15 cellular contexts compared by ENCODE assay signal in the genomic region with DNA sequence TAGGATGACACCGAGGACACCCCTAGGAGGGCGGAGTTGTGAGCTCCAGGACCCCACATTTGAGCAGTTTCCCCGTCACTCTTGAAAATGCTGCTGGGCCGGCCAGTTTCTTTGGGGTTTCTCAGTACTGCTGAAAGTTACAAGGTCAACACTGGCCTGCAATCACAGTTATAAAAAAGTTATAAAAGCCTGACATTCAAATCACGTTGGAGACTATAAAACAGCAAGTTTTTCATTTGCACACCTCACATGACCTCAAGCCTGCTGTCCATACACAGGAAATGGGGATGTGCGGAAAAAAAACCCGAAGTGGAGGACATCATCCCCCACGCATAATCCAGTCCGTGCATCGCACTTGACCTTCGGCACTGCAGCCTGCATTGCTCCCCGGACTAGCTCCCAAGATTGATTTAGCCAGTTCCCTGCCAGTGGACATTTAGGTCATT. TPM values are rescaled to one million over a fixed set of nuclear protein-coding genes. Genes with fewer than 3 reads are reported as not detected.
DNase-seq lines count a peak whose midpoint lies in the region; FAIRE-seq and TF ChIP-seq lines count a peak whose summit lies in the region.
"Had no signal": no experiment of that assay in that cellular context is flagged by ENCODE, and none has a peak within 500 bp of the region (broad histone marks: within the 10 kb centered on the region; RNA-seq: fewer than 3 reads in every experiment).

No MANE protein-coding gene starts in this region.

- no peak overlapping the region for H3K23ac ChIP-seq in trophoblast cell (ENCODE audit: low read length)

- H3K4me3 ChIP-seq in BLaER1 treated with 17β-estradiol and CSF1 and Interleukin-3, amounts not matched to agents 10 nM and 100 nM, result 0 out of 20 replicates have a peak overlapping the region, but pooled peaks of 1 of the 10 experiments have one; percentile 2
- H3K4me3 ChIP-seq in kidney (ENCODE audit: low read length in 2 of 2) (peak overlapping the region in 1 of 2 donors; percentile 23), trophoblast cell (ENCODE audit: low read depth, low read length) (no peak overlapping the region)
- H3K4me3 ChIP-seq: PC-9 had no signal

- no peak for TF ChIP-seq CTCF in kidney (IDR thresholded peaks at IDR 0.05; ENCODE audit: borderline replicate concordance, extremely low read depth, insufficient read depth)

- H3K36me3 ChIP-seq in BLaER1 treated with 17β-estradiol and CSF1 and Interleukin-3, amounts not matched to agents 10 nM and 100 nM, result peaks cover 0 to 75% (median 43%) of the 10 kb centered on the region in 11 experiments; a peak in 18 of 22 replicates
- H3K36me3 ChIP-seq in kidney (ENCODE audit: control insufficient read depth in 1 of 2, insufficient read depth in 2 of 2, low read length in 2 of 2) (no peaks in the 10 kb centered on the region), trophoblast cell (ENCODE audit: control insufficient read depth in 1 of 2, insufficient read depth in 2 of 2, low read length in 2 of 2) (no peaks in the 10 kb centered on the region)

- H3K18ac ChIP-seq in trophoblast cell (ENCODE audit: low read length), result peak overlapping the region; percentile 88

- WGBS in trophoblast cell (ENCODE audit: extremely low coverage, insufficient coverage, insufficient read length), result no CpG with 5 or more reads among the region's 12 CpGs

- no peak overlapping the region for H2BK5ac ChIP-seq in trophoblast cell (ENCODE audit: low read depth, low read length, poor library complexity)

- peaks cover 4% of the 10 kb centered on the region for H3K79me1 ChIP-seq in trophoblast cell (ENCODE audit: low read length)

- H3K4me2 ChIP-seq in BLaER1 treated with 17β-estradiol and CSF1 and Interleukin-3, amounts not matched to agents 10 nM and 100 nM, result peak overlapping the region; percentile 63 to 100 (median 80)
- no peak overlapping the region for H3K4me2 ChIP-seq in trophoblast cell (ENCODE audit: low read length)
- H3K4me2 ChIP-seq: PC-9 had no signal

- peak overlapping the region; percentile 32 to 74 (median 62); a peak in 19 of 22 replicates for H3K9ac ChIP-seq in BLaER1 treated with 17β-estradiol and CSF1 and Interleukin-3, amounts not matched to agents 10 nM and 100 nM
- H3K9ac ChIP-seq in kidney (ENCODE audit: low read length in 2 of 2) (peak overlapping the region in 1 of 2 donors; percentile 60), trophoblast cell (ENCODE audit: low read length) (no peak overlapping the region)

- H4K8ac ChIP-seq in trophoblast cell (ENCODE audit: low read depth, low read length), result no peak overlapping the region

- H3K27me3 Mint-ChIP-seq in activated T-helper 1 cell treated with anti-CD3 and anti-CD28 coated beads, Interleukin-12 subunit alpha, Interleukin-12 subunit beta, Interleukin-2, Interleukin-4 antibody, amounts not matched to agents 30 ng/mL and 10 ng/mL and 1 ng/mL, durations not matched to agents 14 hours and 24 hours and 36 hours (ENCODE audit: insufficient read depth), result no peaks in the 10 kb centered on the region
- H3K27me3 Mint-ChIP-seq: activated naive CD8-positive, alpha-beta T cell had no signal

- DNase-seq in activated T-helper 1 cell treated with anti-CD3 and anti-CD28 coated beads, Interleukin-12 subunit alpha, Interleukin-12 subunit beta, Interleukin-2, Interleukin-4 antibody, amounts not matched to agents 30 ng/mL and 10 ng/mL and 1 ng/mL, durations not matched to agents 14 hours and 24 hours and 36 hours (ENCODE audit: low spot score), result no peak
- DNase-seq in kidney, result no peak
- DNase-seq in trophoblast cell, result no peak
- DNase-seq in DMS 273 treated with DMSO at 0.1 percent for 48 hours (lab: John Stamatoyannopoulos, UW), result no peak
- DNase-seq in activated CD4-positive, CD25-positive, alpha-beta regulatory T cell treated with anti-CD3 and anti-CD28 coated beads, Interleukin-2, amount 50 U/mL, for 72 hours, result no peak
- no peak for DNase-seq in NCI-H748 (lab: John Stamatoyannopoulos, UW; ENCODE audit: unreplicated experiment)
- no peak for DNase-seq in DMS153 (lab: John Stamatoyannopoulos, UW)
- DNase-seq: central memory CD4-positive, alpha-beta T cell; NCI-H1436 treated with DMSO at 0.1 percent for 48 hours; NCI-H446 treated with DMSO at 0.1 percent for 48 hours had no signal

- peak overlapping the region; percentile 78 for H3K4ac ChIP-seq in trophoblast cell (ENCODE audit: low read depth, low read length)

- H3K27me3 ChIP-seq in BLaER1 treated with 17β-estradiol and CSF1 and Interleukin-3, amounts not matched to agents 10 nM and 100 nM, result no peaks in the 10 kb centered on the region
- H3K27me3 ChIP-seq in trophoblast cell (ENCODE audit: insufficient read depth, low read length), result no peaks in the 10 kb centered on the region

- intact Hi-C loops in activated T-helper 1 cell treated with anti-CD3 and anti-CD28 coated beads, Interleukin-12 subunit alpha, Interleukin-12 subunit beta, Interleukin-2, Interleukin-4 antibody, amounts not matched to agents 30 ng/mL and 10 ng/mL and 1 ng/mL, durations not matched to agents 14 hours and 24 hours and 36 hours (cut with micrococcal nuclease), result no loop called here
- intact Hi-C loops in kidney (cut with DNase I), result no loop called here

- H3K4me1 Mint-ChIP-seq in activated T-helper 1 cell treated with anti-CD3 and anti-CD28 coated beads, Interleukin-12 subunit alpha, Interleukin-12 subunit beta, Interleukin-2, Interleukin-4 antibody, amounts not matched to agents 30 ng/mL and 10 ng/mL and 1 ng/mL, durations not matched to agents 14 hours and 24 hours and 36 hours (ENCODE audit: low read depth), result peaks cover 41% of the 10 kb centered on the region

- peaks cover 0 to 15% (median 13%) of the 10 kb centered on the region in 11 experiments; a peak in 16 of 22 replicates for H3K9me3 ChIP-seq in BLaER1 treated with 17β-estradiol and CSF1 and Interleukin-3, amounts not matched to agents 10 nM and 100 nM (replicated peaks in 1 of 11)
- H3K9me3 ChIP-seq in kidney (ENCODE audit: control insufficient read depth in 1 of 2, low read length in 2 of 2) (no peaks in the 10 kb centered on the region), trophoblast cell (ENCODE audit: insufficient read depth, low read depth, low read length) (peaks cover 4% of the 10 kb centered on the region)

- H3K27ac ChIP-seq in BLaER1 treated with 17β-estradiol and CSF1 and Interleukin-3, amounts not matched to agents 10 nM and 100 nM, result peak overlapping the region; percentile 12 to 98 (median 68); a peak in 20 of 22 replicates
- peak overlapping the region; percentile 73 to 95 for H3K27ac ChIP-seq in kidney (ENCODE audit: low read depth in 2 of 2, low read length in 2 of 2)
- H3K27ac ChIP-seq in trophoblast cell (ENCODE audit: low read depth, low read length), result peak overlapping the region; percentile 59
- H3K27ac ChIP-seq: PC-9 had no signal

- peaks cover 72 to 99% (median 87%) of the 10 kb centered on the region in 11 experiments for H4K20me1 ChIP-seq in BLaER1 treated with 17β-estradiol and CSF1 and Interleukin-3, amounts not matched to agents 10 nM and 100 nM

- H3K4me1 ChIP-seq in BLaER1 treated with 17β-estradiol and CSF1 and Interleukin-3, amounts not matched to agents 10 nM and 100 nM, result peaks cover 72 to 100% (median 94%) of the 10 kb centered on the region in 10 experiments
- peaks cover 56 to 57% of the 10 kb centered on the region in 2 donors for H3K4me1 ChIP-seq in kidney (ENCODE audit: control insufficient read depth in 1 of 2, insufficient read depth in 1 of 2, low read depth in 1 of 2, low read length in 2 of 2)
- peaks cover 37 to 40% of the 10 kb centered on the region in 2 experiments for H3K4me1 ChIP-seq in trophoblast cell (ENCODE audit: control insufficient read depth in 1 of 2, insufficient read depth in 2 of 2, low read length in 2 of 2)

- peaks cover 12% of the 10 kb centered on the region for H3K36me3 Mint-ChIP-seq in activated T-helper 1 cell treated with anti-CD3 and anti-CD28 coated beads, Interleukin-12 subunit alpha, Interleukin-12 subunit beta, Interleukin-2, Interleukin-4 antibody, amounts not matched to agents 30 ng/mL and 10 ng/mL and 1 ng/mL, durations not matched to agents 14 hours and 24 hours and 36 hours (ENCODE audit: low read depth)

- no peak overlapping the region for H4K91ac ChIP-seq in trophoblast cell (ENCODE audit: low read depth, low read length)

- peaks cover 3% of the 10 kb centered on the region for H3K9me3 Mint-ChIP-seq in activated T-helper 1 cell treated with anti-CD3 and anti-CD28 coated beads, Interleukin-12 subunit alpha, Interleukin-12 subunit beta, Interleukin-2, Interleukin-4 antibody, amounts not matched to agents 30 ng/mL and 10 ng/mL and 1 ng/mL, durations not matched to agents 14 hours and 24 hours and 36 hours

- H2BK120ac ChIP-seq in trophoblast cell (ENCODE audit: insufficient read depth, low read length, poor library complexity), result peak overlapping the region; percentile 23

- H3K27ac Mint-ChIP-seq in activated T-helper 1 cell treated with anti-CD3 and anti-CD28 coated beads, Interleukin-12 subunit alpha, Interleukin-12 subunit beta, Interleukin-2, Interleukin-4 antibody, amounts not matched to agents 30 ng/mL and 10 ng/mL and 1 ng/mL, durations not matched to agents 14 hours and 24 hours and 36 hours, result peak overlapping the region; percentile 23

- no peak overlapping the region for H3K14ac ChIP-seq in trophoblast cell (ENCODE audit: low read length)

- no peak overlapping the region for H3K4me3 Mint-ChIP-seq in activated T-helper 1 cell treated with anti-CD3 and anti-CD28 coated beads, Interleukin-12 subunit alpha, Interleukin-12 subunit beta, Interleukin-2, Interleukin-4 antibody, amounts not matched to agents 30 ng/mL and 10 ng/mL and 1 ng/mL, durations not matched to agents 14 hours and 24 hours and 36 hours
- H3K4me3 Mint-ChIP-seq: activated naive CD8-positive, alpha-beta T cell had no signal

- peaks cover 22% of the 10 kb centered on the region for H3K79me2 ChIP-seq in trophoblast cell (ENCODE audit: control insufficient read depth, insufficient read depth, low read length, poor library complexity)

- no peak overlapping the region for H2AFZ ChIP-seq in trophoblast cell (ENCODE audit: insufficient read depth, low read length, poor library complexity)
- H2AFZ ChIP-seq: PC-9 had no signal

- H2AK5ac ChIP-seq in trophoblast cell (ENCODE audit: low read length), result no peak overlapping the region

- no peak overlapping the region for H4K12ac ChIP-seq in trophoblast cell (ENCODE audit: low read depth, low read length)

- FAIRE-seq in kidney (lab: Jason Lieb, UNC), result no peak
- FAIRE-seq: endothelial cell of umbilical vein, GM19239 had no signal

- H2BK12ac ChIP-seq in trophoblast cell (ENCODE audit: low read length), result no peak overlapping the region

RNA-seq across cellular contexts. Expression of a gene that starts 27.0 kb away (rescaled TPM):
- 236 and 240 TPM in 2 replicates for total RNA-seq in activated T-helper 1 cell treated with anti-CD3 and anti-CD28 coated beads, Interleukin-12 subunit alpha, Interleukin-12 subunit beta, Interleukin-2, Interleukin-4 antibody, amounts not matched to agents 30 ng/mL and 10 ng/mL and 1 ng/mL, durations not matched to agents 14 hours and 24 hours and 36 hours
- total RNA-seq in kidney, result 226 TPM
- 79.0 TPM for polyA plus RNA-seq in kidney (ENCODE audit: insufficient read depth, low read depth, low replicate concordance)
- 95.3 and 98.4 TPM in 2 replicates for polyA plus RNA-seq in trophoblast cell (2013)

RNA-seq across cellular contexts. Expression of a gene that starts 43.6 kb away (rescaled TPM):
- 93.7 and 101 TPM in 2 replicates for total RNA-seq in activated T-helper 1 cell treated with anti-CD3 and anti-CD28 coated beads, Interleukin-12 subunit alpha, Interleukin-12 subunit beta, Interleukin-2, Interleukin-4 antibody, amounts not matched to agents 30 ng/mL and 10 ng/mL and 1 ng/mL, durations not matched to agents 14 hours and 24 hours and 36 hours
- 55.2 TPM for total RNA-seq in kidney
- polyA plus RNA-seq in kidney (ENCODE audit: insufficient read depth, low read depth, low replicate concordance), result 77.2 TPM
- polyA plus RNA-seq in trophoblast cell (2013), result 8.4 and 8.7 TPM in 2 replicates
